Comparison of ENCODE assay signal across 16 cellular contexts in the genomic region with DNA sequence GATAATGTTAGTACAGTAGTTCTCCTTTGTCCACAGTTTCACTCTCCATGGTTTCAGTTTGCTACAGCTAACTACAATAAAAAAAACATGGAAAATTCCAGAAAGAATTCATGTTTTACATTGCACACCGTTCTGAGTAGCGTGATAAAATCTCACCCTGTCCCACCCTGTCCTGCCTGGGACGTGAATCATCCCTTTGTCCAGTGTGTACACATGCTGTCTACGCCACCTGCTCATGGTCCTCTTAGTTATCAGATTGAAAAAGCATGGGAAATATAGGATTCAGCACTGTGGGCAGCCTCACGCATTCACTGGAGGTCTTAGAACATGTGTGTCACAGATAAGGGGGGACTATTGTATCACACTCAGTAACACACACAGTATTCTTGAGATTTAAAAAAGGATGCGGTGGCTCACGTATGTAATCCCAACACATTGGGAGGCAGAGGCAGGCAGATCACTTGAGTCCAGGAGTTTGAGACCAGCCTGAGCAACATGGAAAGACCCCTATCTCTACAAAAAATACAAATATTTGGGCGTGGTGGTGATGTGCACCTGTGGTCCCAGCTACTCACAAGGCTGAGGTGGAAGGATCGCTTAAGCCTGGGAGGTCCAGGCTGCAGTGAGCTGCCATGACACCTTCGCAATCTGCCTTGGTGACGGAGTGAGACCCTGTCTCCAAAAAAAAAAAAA. TPM values are rescaled to one million over a fixed set of nuclear protein-coding genes. Genes with fewer than 3 reads are reported as not detected.
DNase-seq lines count a peak whose midpoint lies in the region; ATAC-seq, FAIRE-seq and TF ChIP-seq lines count a peak whose summit lies in the region.
"Had no signal": no experiment of that assay in that cellular context is flagged by ENCODE, and none has a peak within 500 bp of the region (broad histone marks: within the 10 kb centered on the region; RNA-seq: fewer than 3 reads in every experiment).

No MANE protein-coding gene starts in this region.

- no peaks in the 10 kb centered on the region for H3K27me3 ChIP-seq in Karpas-422 (ENCODE audit: low read length)
- no peaks in the 10 kb centered on the region for H3K27me3 ChIP-seq in SJSA1 (replicated peaks)
- H3K27me3 ChIP-seq in small intestine (ENCODE audit: control insufficient read depth in 2 of 2, insufficient read depth in 2 of 2, low read length in 2 of 2), result no peaks in the 10 kb centered on the region
- H3K27me3 ChIP-seq: upper lobe of left lung had no signal

- no peak for DNase-seq in Karpas-422
- DNase-seq in SJSA1 (ENCODE audit: low read depth in 1 of 2, low spot score in 2 of 2), result no peak
- DNase-seq in fibroblast of villous mesenchyme (ENCODE audit: low read depth), result peak; percentile 76
- DNase-seq in small intestine, result peak; percentile 52
- DNase-seq in stimulated activated CD4-positive, alpha-beta T cell treated with anti-CD3 and anti-CD28 coated beads, Interleukin-2, amount 100 ng/mL, for 48 hours, result no peak
- DNase-seq in HT-29 (ENCODE audit: low spot score), result no peak
- no peak for DNase-seq in NCI-H187 treated with DMSO at 0.1 percent for 48 hours (lab: John Stamatoyannopoulos, UW)
- DNase-seq: activated CD4-positive, CD25-positive, alpha-beta regulatory T cell; C1 segment of cervical spinal cord; HCEC 1CT; NCI-H2107; stimulated activated CD4-positive, alpha-beta T cell treated with anti-CD3 and anti-CD28 coated beads, Interleukin-1b, Interleukin-23, amount 100 ng/mL, for 48 hours; upper lobe of left lung had no signal

- ATAC-seq in GM19351 (IDR thresholded peaks at IDR 0.05; ENCODE audit: unreplicated experiment), result no peak

- H3K9ac ChIP-seq in Karpas-422 (ENCODE audit: low read length), result no peak overlapping the region

- H3K4me1 ChIP-seq in Karpas-422 (ENCODE audit: low read length), result peaks cover 12% of the 10 kb centered on the region
- peaks cover 20% of the 10 kb centered on the region for H3K4me1 ChIP-seq in SJSA1 (replicated peaks)
- peaks cover 3% of the 10 kb centered on the region in 2 donors for H3K4me1 ChIP-seq in small intestine (ENCODE audit: control insufficient read depth in 2 of 2, insufficient read depth in 1 of 2, low read depth in 1 of 2, low read length in 1 of 2)

- H4K20me1 ChIP-seq in Karpas-422 (ENCODE audit: insufficient read depth, low read depth, low read length), result no peaks in the 10 kb centered on the region

- no peaks in the 10 kb centered on the region for H3K79me2 ChIP-seq in Karpas-422 (ENCODE audit: low read length)

- no peak overlapping the region for H2AFZ ChIP-seq in Karpas-422 (ENCODE audit: low read length)

- H3K36me3 ChIP-seq in Karpas-422 (ENCODE audit: insufficient read depth, low read length) (no peaks in the 10 kb centered on the region), SJSA1 (no peaks in the 10 kb centered on the region), small intestine (ENCODE audit: control insufficient read depth in 2 of 2, insufficient read depth in 2 of 2, low read length in 2 of 2) (no peaks in the 10 kb centered on the region)
- H3K36me3 ChIP-seq: upper lobe of left lung had no signal

- H3K9me2 ChIP-seq in Karpas-422 (replicated peaks; ENCODE audit: insufficient read depth, low read length), result no peaks in the 10 kb centered on the region

- no peaks in the 10 kb centered on the region for H3K9me3 ChIP-seq in Karpas-422 (ENCODE audit: low read length)
- no peaks in the 10 kb centered on the region for H3K9me3 ChIP-seq in SJSA1 (replicated peaks)
- H3K9me3 ChIP-seq in small intestine (ENCODE audit: control insufficient read depth, low read depth), result no peaks in the 10 kb centered on the region
- H3K9me3 ChIP-seq: upper lobe of left lung had no signal

- H3K27ac ChIP-seq in Karpas-422 (ENCODE audit: low read length) (no peak overlapping the region), SJSA1 (peak overlapping the region; percentile 31; the same call in 1 of the 2 replicates), small intestine (ENCODE audit: low read depth in 1 of 2, low read length in 1 of 2) (peak overlapping the region; percentile 72 to 81)
- H3K27ac ChIP-seq: HL-60, upper lobe of left lung had no signal

- H3K4me3 ChIP-seq in Karpas-422 (ENCODE audit: low read length) (no peak overlapping the region), SJSA1 (no peak overlapping the region), fibroblast of villous mesenchyme (ENCODE audit: low read depth, low read length) (no peak overlapping the region), small intestine (ENCODE audit: low read depth in 1 of 2, low read length in 2 of 2) (no peak overlapping the region)
- H3K4me3 ChIP-seq: upper lobe of left lung had no signal

- no peak for TF ChIP-seq CTCF in fibroblast of villous mesenchyme (IDR thresholded peaks at IDR 0.05; ENCODE audit: insufficient read depth, low read depth, low read length)

- no peak for FAIRE-seq in small intestine (lab: Jason Lieb, UNC)
- FAIRE-seq: endometrium had no signal

- peak overlapping the region; percentile 62 for H3K4me2 ChIP-seq in Karpas-422 (ENCODE audit: low read depth, low read length, poor library complexity, severe bottlenecking)

- WGBS in small intestine, 3 donors, result 68 to 84% (median 79%) methylated on average over 11 of the region's 11 CpGs

RNA-seq across cellular contexts. Expression of gene FLNB, which starts 8.7 kb away (rescaled TPM):
- 14.1 and 14.2 TPM in 2 replicates for total RNA-seq in Karpas-422 (2014; rRNA removed; shearing (Covaris generic); ENCODE audit: low replicate concordance)
- total RNA-seq in SJSA1 (2014; rRNA removed; shearing (Covaris generic)), result 130 and 207 TPM in 2 replicates
- total RNA-seq in fibroblast of villous mesenchyme, result 325 and 369 TPM in 2 replicates
- 100 to 1,000 TPM; 137 to 335 (median 268) TPM for polyA plus RNA-seq in small intestine
- 225 and 241 TPM in 2 replicates for total RNA-seq in HT-29 (2014; rRNA removed; shearing (Covaris generic))

Comparison
In these comparisons a context has a peak if more than half of its experiments do, and no peak if none do; other contexts are left out.
1. DNase-seq: peak in fibroblast of villous mesenchyme (single experiment) and small intestine (single experiment); none in Karpas-422 (single experiment), SJSA1 (0 of 2), stimulated activated CD4-positive, alpha-beta T cell treated with anti-CD3 and anti-CD28 coated beads, Interleukin-2, amount 100 ng/mL, for 48 hours (0 of 2), HT-29 (single experiment) and NCI-H187 treated with DMSO at 0.1 percent for 48 hours (single experiment).